ENCODE assay signal across 18 cellular contexts in the genomic region with DNA sequence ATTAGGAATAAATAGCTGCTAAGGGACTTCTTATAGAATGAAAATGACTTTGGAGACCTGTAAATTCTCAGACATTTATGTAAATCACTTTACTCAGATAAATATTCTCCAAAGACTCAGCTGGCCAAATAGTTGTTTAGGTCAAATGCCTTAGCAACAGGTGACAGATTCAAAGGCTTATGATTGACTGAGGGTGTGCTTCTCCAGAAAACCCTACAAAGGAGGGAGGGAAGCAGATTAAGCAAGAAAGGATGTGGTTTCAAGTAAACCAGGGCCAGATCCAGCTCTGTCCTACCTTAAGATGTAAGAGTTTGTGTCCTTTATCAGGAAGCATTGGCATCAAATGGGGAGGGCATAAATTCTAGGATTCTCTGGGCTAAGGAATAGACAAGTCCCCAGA.
A peak's percentile ranks its signal among the peaks of the same experiment; 100 is the strongest.
DNase-seq lines count a peak whose midpoint lies in the region; ATAC-seq, FAIRE-seq and TF ChIP-seq lines count a peak whose summit lies in the region.
"Had no signal": no experiment of that assay in that cellular context is flagged by ENCODE, and none has a peak within 500 bp of the region (broad histone marks: within the 10 kb centered on the region; RNA-seq: fewer than 3 reads in every experiment).

No MANE protein-coding gene starts in this region.

- H3K9me3 Mint-ChIP-seq in neural progenitor cell (peaks cover 11% of the 10 kb centered on the region), HFFc6 (peaks cover 7% of the 10 kb centered on the region; the same call in 1 of the 2 replicates)

- TF ChIP-seq EP300 in A549 (IDR thresholded peaks at IDR 0.05), result no peak

- no peak for DNase-seq in A549 (ENCODE audit: low read depth in 1 of 2, low spot score in 1 of 2)
- DNase-seq in Jurkat, Clone E6-1 (ENCODE audit: low read depth, low spot score), result peak; percentile 16
- peak; percentile 54 for DNase-seq in MV-4-11 (lab: John Stamatoyannopoulos, UW)
- no peak for DNase-seq in neural progenitor cell (ENCODE audit: low spot score)
- DNase-seq in NCI-H446 (lab: John Stamatoyannopoulos, UW), result no peak
- DNase-seq in GM03348 (ENCODE audit: low spot score), result no peak
- no peak for DNase-seq in iPS-NIHi7 (ENCODE audit: extremely low spot score)
- no peak for DNase-seq in HFFc6
- DNase-seq: C1 segment of cervical spinal cord; Calu3; CD4-positive, alpha-beta T cell; DMS79; EL; GOT3; HCEC 1CT had no signal

- no peaks in the 10 kb centered on the region for H3K27me3 ChIP-seq in neural progenitor cell

- no peak for FAIRE-seq in A549 (lab: Jason Lieb, UNC)
- FAIRE-seq: G401.6, GM12892 had no signal

- H3F3A ChIP-seq in neural progenitor cell (ENCODE audit: low read depth), result peaks cover 25% of the 10 kb centered on the region

- H3K4me2 ChIP-seq in A549 (no peak overlapping the region), neural progenitor cell (peak overlapping the region; percentile 19)

- TF ChIP-seq CTCF in A549 (IDR thresholded peaks at IDR 0.05), result no peak
- TF ChIP-seq CTCF in neural progenitor cell (IDR thresholded peaks at IDR 0.05), result no peak
- no peak for TF ChIP-seq CTCF in HFFc6 (IDR thresholded peaks at IDR 0.05)

- H3K79me2 ChIP-seq in neural progenitor cell (ENCODE audit: low read depth), result no peaks in the 10 kb centered on the region

- ATAC-seq in A549, result no peak

- no peaks in the 10 kb centered on the region for H4K20me1 ChIP-seq in neural progenitor cell (ENCODE audit: low read depth)

- CTCF ChIA-PET in A549 (lab: Yijun Ruan, JAX), result no interaction called here

- H3K4me1 ChIP-seq in A549, result no peaks in the 10 kb centered on the region
- H3K4me1 ChIP-seq in neural progenitor cell, result peaks cover 32% of the 10 kb centered on the region

- H3K36me3 Mint-ChIP-seq in neural progenitor cell, result peaks cover 1% of the 10 kb centered on the region
- H3K36me3 Mint-ChIP-seq in HFFc6 (ENCODE audit: low read depth), result peaks cover 6% of the 10 kb centered on the region; the same call in 1 of the 2 replicates

- H3K4me1 Mint-ChIP-seq in neural progenitor cell (peaks cover 13% of the 10 kb centered on the region), HFFc6 (ENCODE audit: low read depth) (no peaks in the 10 kb centered on the region)
- H3K4me1 Mint-ChIP-seq: B cell had no signal

- H3K27ac ChIP-seq in A549, result no peak overlapping the region
- no peak overlapping the region for H3K27ac ChIP-seq in neural progenitor cell

- H3K27ac Mint-ChIP-seq in neural progenitor cell (no peak overlapping the region), HFFc6 (no peak overlapping the region)
- H3K27ac Mint-ChIP-seq: B cell; CD4-positive, alpha-beta T cell had no signal

- H3K9me3 ChIP-seq in A549 (peaks cover 2% of the 10 kb centered on the region; the same call in 1 of the 3 replicates), neural progenitor cell (ENCODE audit: low read depth) (no peaks in the 10 kb centered on the region)

- H3K27me3 Mint-ChIP-seq in neural progenitor cell (ENCODE audit: insufficient read depth, low read depth), result no peaks in the 10 kb centered on the region
- peaks cover 4% of the 10 kb centered on the region for H3K27me3 Mint-ChIP-seq in HFFc6 (ENCODE audit: insufficient read depth)
- H3K27me3 Mint-ChIP-seq: B cell; CD4-positive, alpha-beta T cell had no signal

- H2AFZ ChIP-seq in neural progenitor cell (replicated peaks), result no peak overlapping the region

- TF ChIP-seq RAD21 in A549 (conservative IDR thresholded peaks at IDR 0.05 in 1 of 2, IDR thresholded peaks at IDR 0.05 in 1 of 2), result no peak

- POLR2A ChIA-PET in A549 (lab: Yijun Ruan, JAX), result no interaction called here

- H3K36me3 ChIP-seq in neural progenitor cell, result no peaks in the 10 kb centered on the region

- TF ChIP-seq POLR2A in A549 (IDR thresholded peaks at IDR 0.05; ENCODE audit: low read length), result no peak

- H3K9ac ChIP-seq in neural progenitor cell, result no peak overlapping the region

- H3K4me3 ChIP-seq in A549 (no peak overlapping the region), neural progenitor cell (no peak overlapping the region)
- no peak overlapping the region for H3K4me3 ChIP-seq in Jurkat, Clone E6-1 (ENCODE audit: low read length)

- H3K4me3 Mint-ChIP-seq in neural progenitor cell (no peak overlapping the region), HFFc6 (no peak overlapping the region)
- H3K4me3 Mint-ChIP-seq: B cell; CD4-positive, alpha-beta T cell had no signal

TF ChIP-seq in A549, 52 proteins besides CTCF, POLR2A, EP300 and RAD21:
- no peak for TF ChIP-seq JUN (IDR thresholded peaks at IDR 0.05)
- no peak for TF ChIP-seq HOXA7 (CRISPR knock-in tag; IDR thresholded peaks at IDR 0.05)
- TF ChIP-seq, protein P1, sequence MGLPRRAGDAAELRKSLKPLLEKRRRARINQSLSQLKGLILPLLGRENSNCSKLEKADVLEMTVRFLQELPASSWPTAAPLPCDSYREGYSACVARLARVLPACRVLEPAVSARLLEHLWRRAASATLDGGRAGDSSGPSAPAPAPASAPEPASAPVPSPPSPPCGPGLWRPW (IDR thresholded peaks at IDR 0.05), result no peak
- TF ChIP-seq, protein P2, sequence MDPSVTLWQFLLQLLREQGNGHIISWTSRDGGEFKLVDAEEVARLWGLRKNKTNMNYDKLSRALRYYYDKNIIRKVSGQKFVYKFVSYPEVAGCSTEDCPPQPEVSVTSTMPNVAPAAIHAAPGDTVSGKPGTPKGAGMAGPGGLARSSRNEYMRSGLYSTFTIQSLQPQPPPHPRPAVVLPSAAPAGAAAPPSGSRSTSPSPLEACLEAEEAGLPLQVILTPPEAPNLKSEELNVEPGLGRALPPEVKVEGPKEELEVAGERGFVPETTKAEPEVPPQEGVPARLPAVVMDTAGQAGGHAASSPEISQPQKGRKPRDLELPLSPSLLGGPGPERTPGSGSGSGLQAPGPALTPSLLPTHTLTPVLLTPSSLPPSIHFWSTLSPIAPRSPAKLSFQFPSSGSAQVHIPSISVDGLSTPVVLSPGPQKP (IDR thresholded peaks at IDR 0.05; ENCODE audit: low read depth, low read length), result no peak
- no peak for TF ChIP-seq TP53 (CRISPR knock-in tag; IDR thresholded peaks at IDR 0.05)
- peak; percentile 67 for TF ChIP-seq RFX5 (IDR thresholded peaks at IDR 0.05)

Comparison
In these comparisons a context has a peak if more than half of its experiments do, and no peak if none do; other contexts are left out.
1. DNase-seq: peak in Jurkat, Clone E6-1 (single experiment) and MV-4-11 (single experiment); none in A549 (0 of 2), neural progenitor cell (single experiment), NCI-H446 (0 of 2), GM03348 (single experiment), iPS-NIHi7 (single experiment) and HFFc6 (single experiment).